Comparison of ENCODE assay signal across 10 cellular contexts in genomic region chr6:36897629-36898028, GRCh38. TPM values are rescaled to one million over a fixed set of nuclear protein-coding genes. Genes with fewer than 3 reads are reported as not detected.
DNase-seq lines count a peak whose midpoint lies in the region; ATAC-seq, FAIRE-seq and TF ChIP-seq lines count a peak whose summit lies in the region.
"Had no signal": no experiment of that assay in that cellular context is flagged by ENCODE, and none has a peak within 500 bp of the region (broad histone marks: within the 10 kb centered on the region; RNA-seq: fewer than 3 reads in every experiment).

No MANE protein-coding gene starts in this region.

- ATAC-seq in DND-41 (ENCODE audit: insufficient read depth, low read depth) (peak; percentile 93), GM12878 (0 out of 3 replicates have a peak, but pooled peaks have one; percentile 42), right lobe of liver (peak in 3 of 4 donors; percentile 39 to 71 (median 48))
- ATAC-seq in stimulated activated naive B cell treated with anti-CD40 and anti-IgM and Interleukin-4, amounts not matched to agents 10 μg/mL and 1 μg/mL and 100 μg/mL, for 72 hours (replicated peaks), result no peak

- TF ChIP-seq RAD21 in GM12878 (IDR thresholded peaks at IDR 0.05; ENCODE audit: insufficient read depth, low read depth, low read length), result 0 out of 2 replicates have a peak, but pooled peaks have one; percentile 11

- no peak overlapping the region for H3K4me3 Mint-ChIP-seq in stimulated activated naive B cell treated with anti-CD40 and anti-IgM and Interleukin-4, amounts not matched to agents 10 μg/mL and 1 μg/mL and 100 μg/mL, for 72 hours

- H3K27me3 Mint-ChIP-seq in stimulated activated naive B cell treated with anti-CD40 and anti-IgM and Interleukin-4, amounts not matched to agents 10 μg/mL and 1 μg/mL and 100 μg/mL, for 72 hours, result no peaks in the 10 kb centered on the region

- no peaks in the 10 kb centered on the region for H3K27me3 ChIP-seq in DND-41 (ENCODE audit: insufficient read depth, low read length, poor library complexity)
- no peaks in the 10 kb centered on the region for H3K27me3 ChIP-seq in GM12878 (replicated peaks in 1 of 2; ENCODE audit: control insufficient read depth in 2 of 2, insufficient read depth in 2 of 2, low read length in 1 of 2)
- no peaks in the 10 kb centered on the region for H3K27me3 ChIP-seq in right lobe of liver
- H3K27me3 ChIP-seq: upper lobe of left lung had no signal

- no peak for TF ChIP-seq EP300 in GM12878 (IDR thresholded peaks at IDR 0.05; ENCODE audit: borderline replicate concordance in 1 of 2, control insufficient read depth in 1 of 2, low read depth in 2 of 2, low read length in 2 of 2)

- 74% methylated on average over 6 of the region's 6 CpGs for WGBS in GM12878 (ENCODE audit: insufficient coverage, insufficient replicate concordance, low lambda C conversion rate, missing lambda C conversion rate)
- 77% methylated on average over 6 of the region's 6 CpGs for WGBS in right lobe of liver (ENCODE audit: insufficient coverage, low coverage, low lambda C conversion rate, missing lambda C conversion rate)

- peaks cover 2 to 5% of the 10 kb centered on the region in 2 donors for H3K4me1 Mint-ChIP-seq in stimulated activated naive B cell treated with anti-CD40 and anti-IgM and Interleukin-4, amounts not matched to agents 10 μg/mL and 1 μg/mL and 100 μg/mL, for 72 hours

- TF ChIP-seq POLR2A in GM12878 (IDR thresholded peaks at IDR 0.05; ENCODE audit: low read depth, low read length), result no peak
- TF ChIP-seq POLR2A in right lobe of liver (IDR thresholded peaks at IDR 0.05), result no peak

- intact Hi-C loops in GM12878 (cut with micrococcal nuclease; ENCODE audit: unreplicated experiment), result no loop called here
- intact Hi-C loops in right lobe of liver (cut with DNase I), result loop anchor here (10.0 kb wide), 1 partner anchor 77 kb away; no protein-coding TSS in a partner anchor

- FAIRE-seq in GM12878 (lab: Jason Lieb, UNC), result no peak

- POLR2A ChIA-PET in GM12878 (lab: Charles Lee), result interaction anchor here (0.6 kb wide), 1 partner anchor 189 kb away, joined by 3 read pairs; no protein-coding TSS in a partner anchor

- SMC1A ChIA-PET in GM12878 (lab: Charles Lee; ENCODE audit: uncharacterized antibody, unreplicated experiment), result interaction anchor here (1.2 kb wide), 1 partner anchor 120 kb away, joined by 3 read pairs; no protein-coding TSS in a partner anchor

- H3K4me3 ChIP-seq in DND-41 (ENCODE audit: low read depth in 1 of 2, low read length in 2 of 2) (no peak overlapping the region), LNCaP clone FGC (ENCODE audit: low read depth, low read length) (no peak overlapping the region), GM12878 (no peak overlapping the region), right lobe of liver (no peak overlapping the region)
- H3K4me3 ChIP-seq: upper lobe of left lung had no signal

- CTCF ChIA-PET in GM12878 (lab: Yijun Ruan, JAX), result interaction anchor here (2.2 kb wide), 1 partner anchor 12 kb away, joined by 6 read pairs; the partner anchor contains the start of gene C6orf89

- H3K4me2 ChIP-seq in DND-41 (ENCODE audit: insufficient read depth, low read length) (no peak overlapping the region), GM12878 (ENCODE audit: control insufficient read depth, insufficient read depth) (no peak overlapping the region)

- H3K4me1 ChIP-seq in DND-41 (ENCODE audit: insufficient read depth, low read length) (no peaks in the 10 kb centered on the region), GM12878 (ENCODE audit: control insufficient read depth, insufficient read depth, low read length) (no peaks in the 10 kb centered on the region), right lobe of liver (no peaks in the 10 kb centered on the region)
- H3K4me1 ChIP-seq: upper lobe of left lung had no signal

- H3K79me2 ChIP-seq in DND-41 (ENCODE audit: insufficient read depth, low read length), result peaks cover 53% of the 10 kb centered on the region
- no peaks in the 10 kb centered on the region for H3K79me2 ChIP-seq in GM12878 (ENCODE audit: control insufficient read depth, insufficient read depth, low read length)

- H3K27ac ChIP-seq in DND-41 (ENCODE audit: low read length), result no peak overlapping the region
- no peak overlapping the region for H3K27ac ChIP-seq in GM12878 (ENCODE audit: control insufficient read depth, insufficient read depth)
- H3K27ac ChIP-seq in right lobe of liver, result no peak overlapping the region
- H3K27ac ChIP-seq: upper lobe of left lung had no signal

- H3K36me3 ChIP-seq in DND-41 (ENCODE audit: insufficient read depth, low read length), result peaks cover 56% of the 10 kb centered on the region
- H3K36me3 ChIP-seq in GM12878 (ENCODE audit: control insufficient read depth in 2 of 2, insufficient read depth in 2 of 2, low read length in 1 of 2), result peaks cover 3 to 12% of the 10 kb centered on the region in 2 experiments; a peak in 3 of 4 replicates
- H3K36me3 ChIP-seq in right lobe of liver, result peaks cover 4 to 24% (median 14%) of the 10 kb centered on the region in 4 donors

- DNase-seq in DND-41 (peak; percentile 56), LNCaP clone FGC (ENCODE audit: low read depth) (no peak), GM12878 (ENCODE audit: low read depth, low spot score) (no peak), right lobe of liver (no peak), AML-193 (lab: John Stamatoyannopoulos, UW) (no peak), SK-N-DZ (ENCODE audit: low spot score) (no peak)
- DNase-seq in stimulated activated CD4-positive, alpha-beta T cell treated with anti-CD3 and anti-CD28 coated beads, Interleukin-15, amount 100 ng/mL, for 24 hours, result no peak
- DNase-seq in stimulated activated naive B cell treated with anti-CD40 and anti-IgM and Interleukin-4, amounts not matched to agents 10 μg/mL and 1 μg/mL and 100 μg/mL, for 72 hours, result no peak
- DNase-seq: NCI-H226, upper lobe of left lung had no signal

- H3K9me3 Mint-ChIP-seq in stimulated activated naive B cell treated with anti-CD40 and anti-IgM and Interleukin-4, amounts not matched to agents 10 μg/mL and 1 μg/mL and 100 μg/mL, for 72 hours, result no peaks in the 10 kb centered on the region

- H2AFZ ChIP-seq in DND-41 (ENCODE audit: low read depth, low read length) (no peak overlapping the region), GM12878 (ENCODE audit: control insufficient read depth, low read depth, low read length) (no peak overlapping the region)

- in situ Hi-C loops in GM12878 (cut with MboI), result no loop called here

- H3K9ac ChIP-seq in DND-41 (ENCODE audit: low read depth, low read length) (no peak overlapping the region), GM12878 (ENCODE audit: control insufficient read depth, insufficient read depth, low read length) (no peak overlapping the region)

- H3K27ac Mint-ChIP-seq in stimulated activated naive B cell treated with anti-CD40 and anti-IgM and Interleukin-4, amounts not matched to agents 10 μg/mL and 1 μg/mL and 100 μg/mL, for 72 hours, result no peak overlapping the region

- H3K9me3 ChIP-seq in DND-41 (ENCODE audit: insufficient read depth, low read length, severe bottlenecking) (no peaks in the 10 kb centered on the region), GM12878 (replicated peaks; ENCODE audit: control insufficient read depth, insufficient read depth, low read length) (no peaks in the 10 kb centered on the region), right lobe of liver (no peaks in the 10 kb centered on the region)
- H3K9me3 ChIP-seq: upper lobe of left lung had no signal

- RAD21 ChIA-PET in GM12878 (lab: Charles Lee; ENCODE audit: unreplicated experiment), result interaction anchor here (0.7 kb wide), 1 partner anchor 113 kb away, joined by 3 read pairs; no protein-coding TSS in a partner anchor

- BruUV-seq in GM12878 (replicated peaks; lab: Mats Ljungman, UMichigan), result no TSS peak

- TF ChIP-seq CTCF in DND-41 (IDR thresholded peaks at IDR 0.05; ENCODE audit: borderline replicate concordance, extremely low read depth, low read length, poor library complexity, severe bottlenecking) (peak; percentile 56), LNCaP clone FGC (IDR thresholded peaks at IDR 0.05; ENCODE audit: control insufficient read depth, extremely low read depth, insufficient read depth) (peak; percentile 39), GM12878 (IDR thresholded peaks at IDR 0.05 in 2 of 3, conservative IDR thresholded peaks at IDR 0.05 in 1 of 3; ENCODE audit: control insufficient read depth in 2 of 3, extremely low read depth in 1 of 3, insufficient read depth in 1 of 3, low read depth in 3 of 3, low read length in 3 of 3) (peak in 1 of 3 experiments; percentile 17; a peak in 2 of 6 replicates), right lobe of liver (IDR thresholded peaks at IDR 0.05) (peak in 3 of 4 donors; percentile 5 to 37 (median 30))

- H4K20me1 ChIP-seq in DND-41 (ENCODE audit: insufficient read depth, low read length), result no peaks in the 10 kb centered on the region
- H4K20me1 ChIP-seq in GM12878 (ENCODE audit: control insufficient read depth, insufficient read depth), result no peaks in the 10 kb centered on the region

- H3K36me3 Mint-ChIP-seq in stimulated activated naive B cell treated with anti-CD40 and anti-IgM and Interleukin-4, amounts not matched to agents 10 μg/mL and 1 μg/mL and 100 μg/mL, for 72 hours, result peaks cover 14 to 23% of the 10 kb centered on the region in 2 donors

RNA-seq across cellular contexts. Expression of gene C6orf89, which starts 11.9 kb away (rescaled TPM):
- 21.8 and 25.8 TPM in 2 replicates for total RNA-seq in GM12878 (2013; cell fraction: nucleolus; rRNA removed)
- total RNA-seq in GM12878 (2014; rRNA removed) (30.2 and 33.8 TPM in 2 replicates), GM12878 (2014; rRNA removed; fragmentation: Illumina TruSeq; extraction: Trizol) (27.1 and 28.4 TPM in 2 replicates), GM12878 (2021) (36.0 and 37.5 TPM in 2 replicates), right lobe of liver (10 to 100 TPM; 29.0 to 37.0 (median 32.1) TPM)
- polyA plus RNA-seq in GM12878 (2011; ENCODE audit: low read depth), result 16.8 TPM
- polyA plus RNA-seq in GM12878 (2011; rRNA removed) (16.8 and 22.1 TPM in 2 replicates), GM12878 (2014; fragmentation: Illumina TruSeq; extraction: Trizol) (42.7 and 45.8 TPM in 2 replicates), GM12878 (2014; fragmentation: Nextera tagmentation; extraction: Ambion mirVana) (10 to 100 TPM; 10.8 to 11.4 TPM), GM12878 (2014; rRNA removed) (23.6 and 24.9 TPM in 2 replicates), GM12878 (2016; fragmentation: Nextera tagmentation; extraction: Ambion mirVana) (10 to 100 TPM; 30.2 to 33.3 TPM)
- 16.3 and 17.0 TPM in 2 replicates for polyA plus RNA-seq in GM12878 (2011; cell fraction: cytosol; rRNA removed)
- 12.1 and 13.8 TPM in 2 replicates for polyA plus RNA-seq in GM12878 (2011; cell fraction: nucleus; rRNA removed)
- 21.7 and 25.4 TPM in 2 replicates for polyA plus RNA-seq in GM12878 (2012)
- polyA minus RNA-seq in GM12878 (2011; rRNA and poly(A)+ RNA removed), result 11.7 and 17.8 TPM in 2 replicates
- polyA minus RNA-seq in GM12878 (2011; cell fraction: cytosol; rRNA and poly(A)+ RNA removed), result 4.3 and 7.9 TPM in 2 replicates
- polyA minus RNA-seq in GM12878 (2011; cell fraction: nucleus; rRNA and poly(A)+ RNA removed), result 3.3 and 4.3 TPM in 2 replicates
- polyA plus RNA-seq in SK-N-DZ (2014; cell fraction: cytosol; rRNA removed), result 23.4 and 37.6 TPM in 2 replicates
- 15.3 and 17.5 TPM in 2 replicates for polyA plus RNA-seq in SK-N-DZ (2014; cell fraction: nucleus; rRNA removed)

RNA-seq across cellular contexts. Expression of gene PPIL1, which starts 23.0 kb away (rescaled TPM):
- 8.4 and 8.5 TPM in 2 replicates for total RNA-seq in GM12878 (2013; cell fraction: nucleolus; rRNA removed)
- total RNA-seq in GM12878 (2014; rRNA removed), result 50.2 and 54.0 TPM in 2 replicates
- 62.7 and 66.7 TPM in 2 replicates for total RNA-seq in GM12878 (2014; rRNA removed; fragmentation: Illumina TruSeq; extraction: Trizol)
- 39.5 and 40.8 TPM in 2 replicates for total RNA-seq in GM12878 (2021)
- polyA plus RNA-seq in GM12878 (2011; ENCODE audit: low read depth), result 21.6 TPM
- polyA plus RNA-seq in GM12878 (2011; rRNA removed), result 54.8 and 56.8 TPM in 2 replicates
- 41.8 and 45.3 TPM in 2 replicates for polyA plus RNA-seq in GM12878 (2011; cell fraction: cytosol; rRNA removed)
- polyA plus RNA-seq in GM12878 (2011; cell fraction: nucleus; rRNA removed), result 15.3 and 16.4 TPM in 2 replicates
- 23.8 and 26.6 TPM in 2 replicates for polyA plus RNA-seq in GM12878 (2012)
- 75.5 and 98.4 TPM in 2 replicates for polyA plus RNA-seq in GM12878 (2014; fragmentation: Illumina TruSeq; extraction: Trizol)
- polyA plus RNA-seq in GM12878 (2014; fragmentation: Nextera tagmentation; extraction: Ambion mirVana), result 10 to 100 TPM; 74.4 to 95.8 TPM
- 42.6 and 42.8 TPM in 2 replicates for polyA plus RNA-seq in GM12878 (2014; rRNA removed)
- 10 to 100 TPM; 81.8 to 86.7 TPM for polyA plus RNA-seq in GM12878 (2016; fragmentation: Nextera tagmentation; extraction: Ambion mirVana)
- 49.7 and 50.1 TPM in 2 replicates for polyA minus RNA-seq in GM12878 (2011; rRNA and poly(A)+ RNA removed)
- 12.7 and 14.3 TPM in 2 replicates for polyA minus RNA-seq in GM12878 (2011; cell fraction: cytosol; rRNA and poly(A)+ RNA removed)
- 5.0 and 9.7 TPM in 2 replicates for polyA minus RNA-seq in GM12878 (2011; cell fraction: nucleus; rRNA and poly(A)+ RNA removed)
- total RNA-seq in right lobe of liver, result 10 to 100 TPM; 11.2 to 29.2 (median 16.5) TPM
- polyA plus RNA-seq in SK-N-DZ (2014; cell fraction: cytosol; rRNA removed), result 92.8 and 98.3 TPM in 2 replicates
- polyA plus RNA-seq in SK-N-DZ (2014; cell fraction: nucleus; rRNA removed), result 40.9 and 44.3 TPM in 2 replicates

RNA-seq across cellular contexts. Expression of gene PI16, which starts 56.9 kb away (rescaled TPM):
- not detected in 2 replicates for total RNA-seq in GM12878 (2013; cell fraction: nucleolus; rRNA removed)
- total RNA-seq in GM12878 (2014; rRNA removed) (not detected in 2 replicates), GM12878 (2014; rRNA removed; fragmentation: Illumina TruSeq; extraction: Trizol) (not detected in 2 replicates), GM12878 (2021) (not detected in 2 replicates), right lobe of liver (under 1 TPM in 2 of 6 experiments, not detected in 4; 0.11 to 0.42 TPM)
- not detected for polyA plus RNA-seq in GM12878 (2011; ENCODE audit: low read depth)
- polyA plus RNA-seq in GM12878 (2011; rRNA removed) (not detected in 2 replicates), GM12878 (2014; fragmentation: Illumina TruSeq; extraction: Trizol) (not detected in 2 replicates), GM12878 (2014; fragmentation: Nextera tagmentation; extraction: Ambion mirVana) (under 1 TPM in 1 of 2 experiments, not detected in 1; 0.08 TPM), GM12878 (2014; rRNA removed) (not detected in 2 replicates), GM12878 (2016; fragmentation: Nextera tagmentation; extraction: Ambion mirVana) (under 1 TPM in 1 of 2 experiments, not detected in 1; 0.12 TPM)
- polyA plus RNA-seq in GM12878 (2011; cell fraction: cytosol; rRNA removed), result not detected in 2 replicates
- not detected in 2 replicates for polyA plus RNA-seq in GM12878 (2011; cell fraction: nucleus; rRNA removed)
- not detected in 2 replicates for polyA plus RNA-seq in GM12878 (2012)
- polyA minus RNA-seq in GM12878 (2011; rRNA and poly(A)+ RNA removed), result not detected in 2 replicates
- polyA minus RNA-seq in GM12878 (2011; cell fraction: cytosol; rRNA and poly(A)+ RNA removed), result not detected in 2 replicates
- polyA minus RNA-seq in GM12878 (2011; cell fraction: nucleus; rRNA and poly(A)+ RNA removed), result not detected in 2 replicates
- not detected in 2 replicates for polyA plus RNA-seq in SK-N-DZ (2014; cell fraction: cytosol; rRNA removed)
- not detected in 2 replicates for polyA plus RNA-seq in SK-N-DZ (2014; cell fraction: nucleus; rRNA removed)

RNA-seq across cellular contexts. Expression of gene CPNE5, which starts 58.4 kb away (rescaled TPM):
- total RNA-seq in GM12878 (2013; cell fraction: nucleolus; rRNA removed), result 9.2 and 10.4 TPM in 2 replicates
- 22.3 and 30.3 TPM in 2 replicates for total RNA-seq in GM12878 (2014; rRNA removed)
- total RNA-seq in GM12878 (2014; rRNA removed; fragmentation: Illumina TruSeq; extraction: Trizol), result 19.2 and 21.9 TPM in 2 replicates
- total RNA-seq in GM12878 (2021), result 38.4 and 39.1 TPM in 2 replicates
- 5.4 TPM for polyA plus RNA-seq in GM12878 (2011; ENCODE audit: low read depth)
- 6.0 and 14.4 TPM in 2 replicates for polyA plus RNA-seq in GM12878 (2011; rRNA removed)
- 18.2 and 19.2 TPM in 2 replicates for polyA plus RNA-seq in GM12878 (2011; cell fraction: cytosol; rRNA removed)
- polyA plus RNA-seq in GM12878 (2011; cell fraction: nucleus; rRNA removed), result 35.1 and 36.9 TPM in 2 replicates
- polyA plus RNA-seq in GM12878 (2012), result 13.6 and 14.7 TPM in 2 replicates
- polyA plus RNA-seq in GM12878 (2014; fragmentation: Illumina TruSeq; extraction: Trizol), result 25.3 and 34.2 TPM in 2 replicates
- 1 to 10 TPM; 2.4 to 3.1 TPM for polyA plus RNA-seq in GM12878 (2014; fragmentation: Nextera tagmentation; extraction: Ambion mirVana)
- 32.3 and 39.9 TPM in 2 replicates for polyA plus RNA-seq in GM12878 (2014; rRNA removed)
- 10 to 100 TPM; 10.3 to 11.7 TPM for polyA plus RNA-seq in GM12878 (2016; fragmentation: Nextera tagmentation; extraction: Ambion mirVana)
- 13.7 and 19.7 TPM in 2 replicates for polyA minus RNA-seq in GM12878 (2011; rRNA and poly(A)+ RNA removed)
- polyA minus RNA-seq in GM12878 (2011; cell fraction: cytosol; rRNA and poly(A)+ RNA removed), result 5.3 and 6.4 TPM in 2 replicates
- 7.6 and 12.8 TPM in 2 replicates for polyA minus RNA-seq in GM12878 (2011; cell fraction: nucleus; rRNA and poly(A)+ RNA removed)
- total RNA-seq in right lobe of liver, result under 1 TPM; 0.12 to 0.84 (median 0.23) TPM
- polyA plus RNA-seq in SK-N-DZ (2014; cell fraction: cytosol; rRNA removed), result 0.09 and 0.37 TPM in 2 replicates
- 0.07 and 0.27 TPM in 2 replicates for polyA plus RNA-seq in SK-N-DZ (2014; cell fraction: nucleus; rRNA removed)

Comparison
In these comparisons a context has a peak if more than half of its experiments do, and no peak if none do; other contexts are left out.
1. ATAC-seq: peak in DND-41 (single experiment), GM12878 (single experiment) and right lobe of liver (3 of 4); none in stimulated activated naive B cell treated with anti-CD40 and anti-IgM and Interleukin-4, amounts not matched to agents 10 μg/mL and 1 μg/mL and 100 μg/mL, for 72 hours (0 of 2).